9 cellular contexts compared by ENCODE assay signal in genomic region chr11:128238521-128239222, GRCh38.
DNase-seq lines count a peak whose midpoint lies in the region; ATAC-seq and TF ChIP-seq lines count a peak whose summit lies in the region.
"Had no signal": no experiment of that assay in that cellular context is flagged by ENCODE, and none has a peak within 500 bp of the region (broad histone marks: within the 10 kb centered on the region; RNA-seq: fewer than 3 reads in every experiment).

No MANE protein-coding gene starts in this region.

- H3K27me3 ChIP-seq in gastroesophageal sphincter, result no peaks in the 10 kb centered on the region

- peaks cover 4 to 26% (median 4%) of the 10 kb centered on the region in 3 donors for H3K4me1 ChIP-seq in gastroesophageal sphincter

- H3K9me3 ChIP-seq in gastroesophageal sphincter, result no peaks in the 10 kb centered on the region

- no peak overlapping the region for H3K27ac ChIP-seq in gastroesophageal sphincter
- H3K27ac ChIP-seq: KMS-11 had no signal

- ATAC-seq in GM18858 (IDR thresholded peaks at IDR 0.05; ENCODE audit: unreplicated experiment) (peak; percentile 74), HG02852 (IDR thresholded peaks at IDR 0.05; ENCODE audit: unreplicated experiment) (peak; percentile 75), GM21447 (IDR thresholded peaks at IDR 0.05; ENCODE audit: unreplicated experiment) (no peak), gastroesophageal sphincter (no peak)

- WGBS in gastroesophageal sphincter (ENCODE audit: low coverage in 1 of 2), 2 donors, result 60 to 67% methylated on average over 1 of the region's 1 CpG

- H3K4me3 Mint-ChIP-seq in T-helper 1 cell treated with Interleukin-12 subunit alpha and Interleukin-12 subunit beta and Interleukin-4 antibody, amounts not matched to agents 30 μg/mL and 1 μg/mL, for 36 hours, result peak overlapping the region; percentile 1
- no peak overlapping the region for H3K4me3 Mint-ChIP-seq in nephron

- H3K9me3 Mint-ChIP-seq in T-helper 1 cell treated with Interleukin-12 subunit alpha and Interleukin-12 subunit beta and Interleukin-4 antibody, amounts not matched to agents 30 μg/mL and 1 μg/mL, for 36 hours, result no peaks in the 10 kb centered on the region
- no peaks in the 10 kb centered on the region for H3K9me3 Mint-ChIP-seq in nephron

- TF ChIP-seq CTCF in nephron (IDR thresholded peaks at IDR 0.05; ENCODE audit: unreplicated experiment in 3 of 3), result no peak
- no peak for TF ChIP-seq CTCF in gastroesophageal sphincter (IDR thresholded peaks at IDR 0.05)

- H3K36me3 ChIP-seq in gastroesophageal sphincter, result no peaks in the 10 kb centered on the region

- DNase-seq in midbrain (lab: John Stamatoyannopoulos, UW), result no peak
- DNase-seq: T-helper 9 cell had no signal

- peaks cover 17% of the 10 kb centered on the region for H3K4me1 Mint-ChIP-seq in T-helper 1 cell treated with Interleukin-12 subunit alpha and Interleukin-12 subunit beta and Interleukin-4 antibody, amounts not matched to agents 30 μg/mL and 1 μg/mL, for 36 hours (ENCODE audit: low read depth)
- H3K4me1 Mint-ChIP-seq in nephron, result peaks cover 57% of the 10 kb centered on the region

- no peak overlapping the region for H3K4me3 ChIP-seq in gastroesophageal sphincter

- H3K36me3 Mint-ChIP-seq in T-helper 1 cell treated with Interleukin-12 subunit alpha and Interleukin-12 subunit beta and Interleukin-4 antibody, amounts not matched to agents 30 μg/mL and 1 μg/mL, for 36 hours (ENCODE audit: low read depth), result no peaks in the 10 kb centered on the region
- H3K36me3 Mint-ChIP-seq in nephron (ENCODE audit: low read depth), result no peaks in the 10 kb centered on the region

- TF ChIP-seq POLR2A in gastroesophageal sphincter (IDR thresholded peaks at IDR 0.05), result no peak

- TF ChIP-seq EP300 in gastroesophageal sphincter (IDR thresholded peaks at IDR 0.05), result no peak

- peak overlapping the region; percentile 54 for H3K27ac Mint-ChIP-seq in T-helper 1 cell treated with Interleukin-12 subunit alpha and Interleukin-12 subunit beta and Interleukin-4 antibody, amounts not matched to agents 30 μg/mL and 1 μg/mL, for 36 hours
- peak overlapping the region; percentile 64 to 84 (median 66) for H3K27ac Mint-ChIP-seq in nephron

- H3K27me3 Mint-ChIP-seq in T-helper 1 cell treated with Interleukin-12 subunit alpha and Interleukin-12 subunit beta and Interleukin-4 antibody, amounts not matched to agents 30 μg/mL and 1 μg/mL, for 36 hours (ENCODE audit: low read depth), result no peaks in the 10 kb centered on the region
- peaks cover 3% of the 10 kb centered on the region for H3K27me3 Mint-ChIP-seq in nephron (ENCODE audit: low read depth)

Comparison
In these comparisons a context has a peak if more than half of its experiments do, and no peak if none do; other contexts are left out.
1. ATAC-seq: peak in GM18858 (single experiment) and HG02852 (single experiment); none in GM21447 (single experiment) and gastroesophageal sphincter (single experiment).